8 cellular contexts compared by ENCODE assay signal in the genomic region with DNA sequence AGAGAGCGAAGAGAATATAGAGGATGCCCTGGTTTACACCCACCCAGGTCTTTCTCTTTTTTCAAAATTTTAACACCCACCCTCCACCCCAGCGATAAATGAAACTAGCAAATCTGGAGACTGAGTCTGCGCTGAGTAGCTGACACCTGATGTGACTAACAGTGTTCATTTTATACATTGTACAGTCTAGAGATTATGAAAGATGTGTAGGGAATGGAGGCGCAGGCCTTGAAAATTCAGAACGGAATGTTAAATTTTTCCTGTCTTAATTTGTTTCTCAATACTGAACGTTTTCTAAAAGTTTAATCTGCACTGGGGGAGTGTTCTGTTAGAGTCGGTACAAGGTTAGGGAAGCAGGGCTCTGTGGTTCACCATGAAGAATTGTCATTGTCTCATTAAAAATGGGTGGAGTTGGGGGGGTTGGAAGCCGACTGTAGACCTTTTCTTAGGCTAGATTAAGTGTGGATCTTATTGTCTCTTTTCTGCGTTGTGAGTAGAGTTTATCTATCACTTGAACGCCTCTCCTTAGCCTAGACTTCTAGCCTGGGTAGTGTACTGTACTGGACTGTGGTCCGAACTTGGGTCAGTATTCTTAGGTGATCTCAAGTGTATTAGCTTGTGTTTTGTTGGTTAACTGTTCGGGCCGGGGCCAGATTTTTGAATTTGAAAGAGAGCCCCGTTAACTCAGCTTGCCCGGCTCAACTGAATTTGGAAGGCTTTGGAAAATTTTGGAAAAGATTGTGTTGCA. TPM values are rescaled to one million over a fixed set of nuclear protein-coding genes. Genes with fewer than 3 reads are reported as not detected.
A peak's percentile ranks its signal among the peaks of the same experiment; 100 is the strongest.
DNase-seq lines count a peak whose midpoint lies in the region; ATAC-seq and TF ChIP-seq lines count a peak whose summit lies in the region.

No MANE protein-coding gene starts in this region.

- peak in 2 of 5 donors; percentile 31 to 50 for DNase-seq in CD8-positive, alpha-beta memory T cell
- DNase-seq in NAMALWA (ENCODE audit: low spot score) (peak; percentile 26), coronary artery (ENCODE audit: low spot score) (no peak), naive B cell (no peak), progenitor cell of endocrine pancreas (ENCODE audit: low spot score, unreplicated experiment) (no peak), T1000 (lab: John Stamatoyannopoulos, UW) (no peak), ecto neural progenitor cell (ENCODE audit: low spot score) (no peak)

- TF ChIP-seq CTCF in coronary artery (IDR thresholded peaks at IDR 0.05) (no peak), progenitor cell of endocrine pancreas (IDR thresholded peaks at IDR 0.05; ENCODE audit: unreplicated experiment) (no peak)

- H3K4me1 ChIP-seq in CD8-positive, alpha-beta memory T cell (ENCODE audit: insufficient read depth, low read length) = peaks cover 33% of the 10 kb centered on the region

- H3K36me3 Mint-ChIP-seq in CD8-positive, alpha-beta memory T cell = peaks cover 0 to 10% (median 0%) of the 10 kb centered on the region in 3 donors
- H3K36me3 Mint-ChIP-seq in naive B cell = peaks cover 13 to 21% of the 10 kb centered on the region in 2 donors
- H3K36me3 Mint-ChIP-seq in progenitor cell of endocrine pancreas (ENCODE audit: insufficient read depth) = peaks cover 15% of the 10 kb centered on the region

- H3K27ac ChIP-seq in CD8-positive, alpha-beta memory T cell (ENCODE audit: low read depth, low read length) = peak overlapping the region; percentile 64
- peak overlapping the region; percentile 35 to 96 for H3K27ac ChIP-seq in coronary artery

- ATAC-seq in naive B cell (ENCODE audit: low read depth in 2 of 2) (peak; percentile 15 to 22), GM18873 (IDR thresholded peaks at IDR 0.05; ENCODE audit: low FRiP score, unreplicated experiment) (no peak)

- peak overlapping the region; percentile 78 for H3K4me3 ChIP-seq in CD8-positive, alpha-beta memory T cell (ENCODE audit: low read length)
- H3K4me3 ChIP-seq in coronary artery = peak overlapping the region; percentile 96

- H3K4me3 Mint-ChIP-seq in CD8-positive, alpha-beta memory T cell = no peak overlapping the region
- H3K4me3 Mint-ChIP-seq in naive B cell (no peak overlapping the region), progenitor cell of endocrine pancreas (ENCODE audit: low read depth) (no peak overlapping the region)

- H3K36me3 ChIP-seq in CD8-positive, alpha-beta memory T cell (ENCODE audit: insufficient read depth, low read length) = no peaks in the 10 kb centered on the region

- no peaks in the 10 kb centered on the region for H3K9me3 ChIP-seq in CD8-positive, alpha-beta memory T cell (ENCODE audit: low read length)

- peaks cover 6 to 29% (median 28%) of the 10 kb centered on the region in 3 donors for H3K4me1 Mint-ChIP-seq in CD8-positive, alpha-beta memory T cell
- peaks cover 10 to 38% (median 32%) of the 10 kb centered on the region in 3 donors for H3K4me1 Mint-ChIP-seq in naive B cell
- peaks cover 16% of the 10 kb centered on the region for H3K4me1 Mint-ChIP-seq in progenitor cell of endocrine pancreas (ENCODE audit: low read depth)

- CTCF ChIA-PET in CD8-positive, alpha-beta memory T cell (lab: Charles Lee) = interaction anchor here (1.0 to 1.8 kb wide), 5 partner anchors 9 to 132 kb away, joined by 3 to 12 read pairs (median 5); no protein-coding TSS in a partner anchor

- peaks cover 0 to 1% (median 0%) of the 10 kb centered on the region in 5 donors for H3K9me3 Mint-ChIP-seq in CD8-positive, alpha-beta memory T cell
- H3K9me3 Mint-ChIP-seq in naive B cell (peaks cover 0 to 13% (median 2%) of the 10 kb centered on the region in 7 donors), progenitor cell of endocrine pancreas (ENCODE audit: low read depth) (peaks cover 5% of the 10 kb centered on the region)

- no peak overlapping the region for H3K27ac Mint-ChIP-seq in CD8-positive, alpha-beta memory T cell
- H3K27ac Mint-ChIP-seq in naive B cell (no peak overlapping the region), progenitor cell of endocrine pancreas (no peak overlapping the region)

- no peaks in the 10 kb centered on the region for H3K27me3 ChIP-seq in CD8-positive, alpha-beta memory T cell (ENCODE audit: insufficient read depth, low read length, poor library complexity, severe bottlenecking)

- no peaks in the 10 kb centered on the region for H3K27me3 Mint-ChIP-seq in CD8-positive, alpha-beta memory T cell
- H3K27me3 Mint-ChIP-seq in naive B cell (no peaks in the 10 kb centered on the region), progenitor cell of endocrine pancreas (no peaks in the 10 kb centered on the region)

- POLR2A ChIA-PET in CD8-positive, alpha-beta memory T cell (lab: Charles Lee) = interaction anchor here (1.0 to 2.5 kb wide), 6 partner anchors 12 to 30 kb away, joined by 3 to 10 read pairs (median 6); no protein-coding TSS in a partner anchor

RNA-seq across cellular contexts. Expression of gene MAP4K4, which starts 1.9 kb away (rescaled TPM):
- total RNA-seq in CD8-positive, alpha-beta memory T cell = 10 to 100 TPM; 30.8 to 36.0 TPM
- 13.5 TPM for polyA plus RNA-seq in CD8-positive, alpha-beta memory T cell
- 10 to 100 TPM; 11.8 to 36.0 (median 20.3) TPM for polyA plus RNA-seq in naive B cell (ENCODE audit: low read depth in 6 of 6)
- 171 and 184 TPM in 2 replicates for total RNA-seq in progenitor cell of endocrine pancreas
